ENCODE assay signal across 8 cellular contexts in genomic region chr20:62796699-62797491, GRCh38. TPM values are rescaled to one million over a fixed set of nuclear protein-coding genes. Genes with fewer than 3 reads are reported as not detected.
A peak's percentile ranks its signal among the peaks of the same experiment; 100 is the strongest.
DNase-seq lines count a peak whose midpoint lies in the region; TF ChIP-seq lines count a peak whose summit lies in the region.

No MANE protein-coding gene starts in this region.

- peak overlapping the region; percentile 63 for H3K4me3 ChIP-seq in HUES64 (ENCODE audit: low read length)
- peak overlapping the region; percentile 82 to 89 for H3K4me3 ChIP-seq in ascending aorta
- H3K4me3 ChIP-seq in kidney epithelial cell (ENCODE audit: low read depth, low read length): peak overlapping the region; percentile 73

- WGBS in HUES64: 34% methylated on average over 29 of the region's 53 CpGs

- H3K27ac ChIP-seq in HUES64 (ENCODE audit: low read depth, low read length) (no peak overlapping the region; the same call in 1 of the 2 replicates), ascending aorta (peak overlapping the region; percentile 64 to 80), substantia nigra (ENCODE audit: low read depth, low read length, poor library complexity, severe bottlenecking) (peak overlapping the region; percentile 75)

- in situ Hi-C loops in G401 (cut with HindIII; ENCODE audit: low sequenced_read_pairs): no loop called here

- DNase-seq in ascending aorta (ENCODE audit: low spot score in 2 of 2) (no peak), kidney epithelial cell (ENCODE audit: low read depth) (no peak), substantia nigra (lab: John Stamatoyannopoulos, UW) (peak in 1 of 49 donors; percentile 78), NCI-H1105 treated with DMSO at 0.1 percent for 48 hours (lab: John Stamatoyannopoulos, UW) (no peak), NCI-H524 treated with DMSO at 0.1 percent for 48 hours (lab: John Stamatoyannopoulos, UW) (no peak), G401 (ENCODE audit: low spot score) (no peak), NCI-H2227 treated with DMSO at 0.1 percent for 48 hours (lab: John Stamatoyannopoulos, UW) (no peak)

- H3K4me1 ChIP-seq in HUES64 (ENCODE audit: insufficient read depth, low read length) (peaks cover 5% of the 10 kb centered on the region; the same call in 1 of the 2 replicates), ascending aorta (peaks cover 4 to 13% of the 10 kb centered on the region in 2 donors)

- H3K36me3 ChIP-seq in HUES64 (ENCODE audit: insufficient read depth, low read length) (peaks cover 34% of the 10 kb centered on the region), ascending aorta (peaks cover 14 to 29% of the 10 kb centered on the region in 2 donors), kidney epithelial cell (ENCODE audit: control insufficient read depth, insufficient read depth, low read length) (peaks cover 2% of the 10 kb centered on the region)

- intact Hi-C loops in ascending aorta (cut with DNase I): loop anchor here (5.0 to 10.0 kb wide), 5 partner anchors 130 to 1068 kb away; partner anchors contain the start of genes ABHD16B, DIDO1, PSMA7 and RPS21

- H3K9me3 ChIP-seq in HUES64 (ENCODE audit: insufficient read depth, low read depth, low read length) (no peaks in the 10 kb centered on the region), ascending aorta (no peaks in the 10 kb centered on the region)

- H3K27me3 ChIP-seq in HUES64 (ENCODE audit: insufficient read depth, low read length) (peaks cover 18% of the 10 kb centered on the region), ascending aorta (no peaks in the 10 kb centered on the region), kidney epithelial cell (ENCODE audit: control insufficient read depth, insufficient read depth, low read length) (no peaks in the 10 kb centered on the region)

- TF ChIP-seq CTCF in ascending aorta (IDR thresholded peaks at IDR 0.05): no peak
- no peak for TF ChIP-seq CTCF in kidney epithelial cell (IDR thresholded peaks at IDR 0.05; ENCODE audit: insufficient read depth, low read length, poor library complexity, severe bottlenecking)

- H3K9ac ChIP-seq in HUES64 (ENCODE audit: low read depth, low read length): 0 out of 2 replicates have a peak overlapping the region, but pooled peaks have one; percentile 45

RNA-seq across cellular contexts. Expression of gene MRGBP, which starts 0.6 kb away (rescaled TPM):
- 12.9 TPM for polyA plus RNA-seq in HUES64 (2013, experiment 1 of 2)
- polyA plus RNA-seq in HUES64 (2013, experiment 2 of 2): 15.5 TPM
- 5.7 TPM for total RNA-seq in ascending aorta
- 15.1 and 19.8 TPM in 2 replicates for total RNA-seq in kidney epithelial cell
- 25.2 and 33.6 TPM in 2 replicates for total RNA-seq in G401 (2014; rRNA removed; shearing (Covaris generic))

RNA-seq across cellular contexts. Expression of gene OGFR, which starts 7.7 kb away (rescaled TPM):
- 12.8 TPM for polyA plus RNA-seq in HUES64 (2013, experiment 1 of 2)
- 15.0 TPM for polyA plus RNA-seq in HUES64 (2013, experiment 2 of 2)
- total RNA-seq in ascending aorta (77.4 TPM), kidney epithelial cell (54.4 and 61.3 TPM in 2 replicates)
- 43.9 and 45.6 TPM in 2 replicates for total RNA-seq in G401 (2014; rRNA removed; shearing (Covaris generic))

RNA-seq across cellular contexts. Expression of gene COL9A3, which starts 20.0 kb away (rescaled TPM):
- polyA plus RNA-seq in HUES64 (2013, experiment 1 of 2): 37.3 TPM
- polyA plus RNA-seq in HUES64 (2013, experiment 2 of 2): 34.6 TPM
- total RNA-seq in ascending aorta (13.8 TPM), kidney epithelial cell (5.4 and 10.4 TPM in 2 replicates)
- 8.6 TPM in 2 replicates for total RNA-seq in G401 (2014; rRNA removed; shearing (Covaris generic))
